ENCODE assay signal across 26 cellular contexts in genomic region chr3:172036541-172037215, GRCh38.
"Had no signal": no experiment of that assay in that cellular context is flagged by ENCODE, and none has a peak within 500 bp of the region (broad histone marks: within the 10 kb centered on the region; RNA-seq: fewer than 3 reads in every experiment).

No MANE protein-coding gene starts in this region.

- H3K9me3 ChIP-seq: breast epithelium, colonic mucosa had no signal

- H3K4me3 ChIP-seq: breast epithelium, colonic mucosa, SK-N-MC had no signal

- FAIRE-seq: TTC549 had no signal

- H3K36me3 ChIP-seq: breast epithelium, colonic mucosa had no signal

- H3K27ac ChIP-seq: breast epithelium, colonic mucosa, SK-N-MC had no signal

- H3K4me1 ChIP-seq: breast epithelium, colonic mucosa had no signal

- H3K27me3 ChIP-seq: breast epithelium, colonic mucosa had no signal

- DNase-seq: activated CD4-positive, alpha-beta T cell treated with anti-CD3 and anti-CD28 coated beads for 4 hours; activated CD8-positive, alpha-beta memory T cell treated with anti-CD3 and anti-CD28 coated beads, Interleukin-2, amount 50 U/mL, for 4 hours; activated CD8-positive, alpha-beta T cell treated with anti-CD3 and anti-CD28 coated beads for 36 hours; activated gamma-delta T cell treated with Interleukin-2 at 50 U/mL for 16 hours; activated naive CD4-positive, alpha-beta T cell treated with anti-CD3 and anti-CD28 coated beads, Interleukin-2, amount 10 ng/mL, durations not matched to agents 7 days and 5 days; activated naive CD8-positive, alpha-beta T cell treated with anti-CD3 and anti-CD28 coated beads, Interleukin-2, amount 10 ng/mL, durations not matched to agents 7 days and 5 days; activated T-cell treated with anti-CD3 and anti-CD28 coated beads, Interleukin-2, amount 50 U/mL, for 72 hours; aorta; caudate nucleus; colonic mucosa; MV-4-11; NCI-H1105; NCI-H1436; NCI-H187; NCI-H2081; NCI-H510A treated with DMSO at 0.1 percent for 48 hours; NCI-H69; RPMI8226; T-cell; T1000 had no signal

- ATAC-seq: activated CD4-positive, CD25-positive, alpha-beta regulatory T cell treated with anti-CD3 and anti-CD28 coated beads, Interleukin-2, amount 50 U/mL, for 24 hours; activated CD8-positive, alpha-beta T cell treated with anti-CD3 and anti-CD28 coated beads for 36 hours; activated T-cell treated with anti-CD3 and anti-CD28 coated beads, Interleukin-2, amount 50 U/mL, for 72 hours; Panc1; Right ventricle myocardium inferior; T-cell had no signal
